Comparison of ENCODE assay signal across 16 cellular contexts in genomic region chr13:105232403-105232802, GRCh38.
"Had no signal": no experiment of that assay in that cellular context is flagged by ENCODE, and none has a peak within 500 bp of the region (broad histone marks: within the 10 kb centered on the region; RNA-seq: fewer than 3 reads in every experiment).

No MANE protein-coding gene starts in this region.

- H3K9me3 ChIP-seq: esophagus squamous epithelium, pancreas, suprapubic skin, tibial artery had no signal

- FAIRE-seq: frontal cortex, keratinocyte, pancreas had no signal

- H3K4me3 ChIP-seq: esophagus squamous epithelium, heart right ventricle, pancreas, suprapubic skin, tibial artery had no signal

- H3K36me3 ChIP-seq: esophagus squamous epithelium, heart right ventricle, pancreas, suprapubic skin, tibial artery had no signal

- H3K27me3 ChIP-seq: esophagus squamous epithelium, heart right ventricle, pancreas, suprapubic skin, tibial artery had no signal

- ATAC-seq: heart right ventricle; natural killer cell; pancreas; stimulated activated effector memory CD8-positive, alpha-beta T cell treated with anti-CD3 and anti-CD28 coated beads, Interleukin-12 subunit alpha, Interleukin-12 subunit beta, amount 100 ng/mL, for 72 hours; stimulated activated naive CD8-positive, alpha-beta T cell treated with anti-CD3 and anti-CD28 coated beads, Interleukin-15, Interleukin-2, amounts not matched to agents 100 U/mL and 50 U/mL, for 24 hours had no signal

- DNase-seq: cortex of kidney; effector memory CD4-positive, alpha-beta T cell; esophagus squamous epithelium; heart right ventricle; immature natural killer cell; mesendoderm; natural killer cell; pancreas; stimulated activated CD4-positive, alpha-beta T cell treated with anti-CD3 and anti-CD28 coated beads, Interleukin-4, amount 100 ng/mL, for 1 hour; stimulated activated CD8-positive, alpha-beta memory T cell treated with anti-CD3 and anti-CD28 coated beads, Interleukin-4, amount 100 ng/mL, for 48 hours; stimulated activated naive CD8-positive, alpha-beta T cell treated with anti-CD3 and anti-CD28 coated beads, Interleukin-15, Interleukin-2, amounts not matched to agents 100 U/mL and 50 U/mL, for 24 hours; tibial artery had no signal

- H3K27ac ChIP-seq: esophagus squamous epithelium, heart right ventricle, pancreas, suprapubic skin, tibial artery had no signal

- H3K4me1 ChIP-seq: esophagus squamous epithelium, heart right ventricle, pancreas, suprapubic skin, tibial artery had no signal
